ENCODE assay signal across 1 cellular context in the genomic region with DNA sequence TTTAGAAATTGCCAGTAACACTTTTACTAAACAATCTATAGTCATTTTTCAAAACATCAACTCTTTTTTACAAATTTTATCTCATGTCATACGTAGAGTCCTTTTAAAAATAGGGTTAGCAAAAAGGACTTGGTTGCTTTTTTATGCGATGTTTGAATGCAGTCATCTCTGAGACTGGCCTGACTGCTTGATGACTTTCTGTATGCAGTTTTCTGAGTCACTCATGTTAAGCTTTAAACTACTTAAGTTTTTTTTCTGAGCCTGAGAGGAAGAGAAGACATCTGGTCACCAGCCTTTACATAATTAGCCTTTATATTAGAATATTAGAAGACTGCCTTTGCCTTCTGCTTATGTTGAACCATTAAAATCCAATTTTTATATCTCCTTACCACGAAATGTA.
TF ChIP-seq lines count a peak whose summit lies in the region.

No MANE protein-coding gene starts in this region.

TF ChIP-seq in GM23338, 12 proteins besides CTCF, POLR2A, EP300 and RAD21 (continued from another document):
- TF ChIP-seq, protein P1, sequence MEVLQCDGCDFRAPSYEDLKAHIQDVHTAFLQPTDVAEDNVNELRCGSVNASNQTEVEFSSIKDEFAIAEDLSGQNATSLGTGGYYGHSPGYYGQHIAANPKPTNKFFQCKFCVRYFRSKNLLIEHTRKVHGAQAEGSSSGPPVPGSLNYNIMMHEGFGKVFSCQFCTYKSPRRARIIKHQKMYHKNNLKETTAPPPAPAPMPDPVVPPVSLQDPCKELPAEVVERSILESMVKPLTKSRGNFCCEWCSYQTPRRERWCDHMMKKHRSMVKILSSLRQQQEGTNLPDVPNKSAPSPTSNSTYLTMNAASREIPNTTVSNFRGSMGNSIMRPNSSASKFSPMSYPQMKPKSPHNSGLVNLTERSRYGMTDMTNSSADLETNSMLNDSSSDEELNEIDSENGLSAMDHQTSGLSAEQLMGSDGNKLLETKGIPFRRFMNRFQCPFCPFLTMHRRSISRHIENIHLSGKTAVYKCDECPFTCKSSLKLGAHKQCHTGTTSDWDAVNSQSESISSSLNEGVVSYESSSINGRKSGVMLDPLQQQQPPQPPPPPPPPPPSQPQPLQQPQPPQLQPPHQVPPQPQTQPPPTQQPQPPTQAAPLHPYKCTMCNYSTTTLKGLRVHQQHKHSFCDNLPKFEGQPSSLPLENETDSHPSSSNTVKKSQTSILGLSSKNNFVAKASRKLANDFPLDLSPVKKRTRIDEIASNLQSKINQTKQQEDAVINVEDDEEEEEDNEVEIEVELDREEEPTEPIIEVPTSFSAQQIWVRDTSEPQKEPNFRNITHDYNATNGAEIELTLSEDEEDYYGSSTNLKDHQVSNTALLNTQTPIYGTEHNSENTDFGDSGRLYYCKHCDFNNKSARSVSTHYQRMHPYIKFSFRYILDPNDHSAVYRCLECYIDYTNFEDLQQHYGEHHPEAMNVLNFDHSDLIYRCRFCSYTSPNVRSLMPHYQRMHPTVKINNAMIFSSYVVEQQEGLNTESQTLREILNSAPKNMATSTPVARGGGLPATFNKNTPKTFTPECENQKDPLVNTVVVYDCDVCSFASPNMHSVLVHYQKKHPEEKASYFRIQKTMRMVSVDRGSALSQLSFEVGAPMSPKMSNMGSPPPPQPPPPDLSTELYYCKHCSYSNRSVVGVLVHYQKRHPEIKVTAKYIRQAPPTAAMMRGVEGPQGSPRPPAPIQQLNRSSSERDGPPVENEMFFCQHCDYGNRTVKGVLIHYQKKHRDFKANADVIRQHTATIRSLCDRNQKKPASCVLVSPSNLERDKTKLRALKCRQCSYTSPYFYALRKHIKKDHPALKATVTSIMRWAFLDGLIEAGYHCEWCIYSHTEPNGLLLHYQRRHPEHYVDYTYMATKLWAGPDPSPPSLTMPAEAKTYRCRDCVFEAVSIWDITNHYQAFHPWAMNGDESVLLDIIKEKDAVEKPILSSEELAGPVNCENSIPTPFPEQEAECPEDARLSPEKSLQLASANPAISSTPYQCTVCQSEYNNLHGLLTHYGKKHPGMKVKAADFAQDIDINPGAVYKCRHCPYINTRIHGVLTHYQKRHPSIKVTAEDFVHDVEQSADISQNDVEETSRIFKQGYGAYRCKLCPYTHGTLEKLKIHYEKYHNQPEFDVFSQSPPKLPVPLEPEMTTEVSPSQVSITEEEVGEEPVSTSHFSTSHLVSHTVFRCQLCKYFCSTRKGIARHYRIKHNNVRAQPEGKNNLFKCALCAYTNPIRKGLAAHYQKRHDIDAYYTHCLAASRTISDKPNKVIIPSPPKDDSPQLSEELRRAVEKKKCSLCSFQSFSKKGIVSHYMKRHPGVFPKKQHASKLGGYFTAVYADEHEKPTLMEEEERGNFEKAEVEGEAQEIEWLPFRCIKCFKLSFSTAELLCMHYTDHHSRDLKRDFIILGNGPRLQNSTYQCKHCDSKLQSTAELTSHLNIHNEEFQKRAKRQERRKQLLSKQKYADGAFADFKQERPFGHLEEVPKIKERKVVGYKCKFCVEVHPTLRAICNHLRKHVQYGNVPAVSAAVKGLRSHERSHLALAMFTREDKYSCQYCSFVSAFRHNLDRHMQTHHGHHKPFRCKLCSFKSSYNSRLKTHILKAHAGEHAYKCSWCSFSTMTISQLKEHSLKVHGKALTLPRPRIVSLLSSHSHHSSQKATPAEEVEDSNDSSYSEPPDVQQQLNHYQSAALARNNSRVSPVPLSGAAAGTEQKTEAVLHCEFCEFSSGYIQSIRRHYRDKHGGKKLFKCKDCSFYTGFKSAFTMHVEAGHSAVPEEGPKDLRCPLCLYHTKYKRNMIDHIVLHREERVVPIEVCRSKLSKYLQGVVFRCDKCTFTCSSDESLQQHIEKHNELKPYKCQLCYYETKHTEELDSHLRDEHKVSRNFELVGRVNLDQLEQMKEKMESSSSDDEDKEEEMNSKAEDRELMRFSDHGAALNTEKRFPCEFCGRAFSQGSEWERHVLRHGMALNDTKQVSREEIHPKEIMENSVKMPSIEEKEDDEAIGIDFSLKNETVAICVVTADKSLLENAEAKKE (CRISPR knock-in tag; IDR thresholded peaks at IDR 0.05): no peak
